ENCODE assay signal across 24 cellular contexts in genomic region chr4:166279261-166279660, GRCh38.
"Had no signal": no experiment of that assay in that cellular context is flagged by ENCODE, and none has a peak within 500 bp of the region (broad histone marks: within the 10 kb centered on the region; RNA-seq: fewer than 3 reads in every experiment).

No MANE protein-coding gene starts in this region.

- H3K4me3 ChIP-seq: breast epithelium, heart left ventricle, spleen, suprapubic skin, tibial artery, upper lobe of right lung had no signal

- H3K27me3 ChIP-seq: heart left ventricle, spleen, suprapubic skin, tibial artery, upper lobe of right lung had no signal

- DNase-seq: activated CD4-positive, alpha-beta memory T cell treated with anti-CD3 and anti-CD28 coated beads for 36 hours; activated CD4-positive, alpha-beta T cell treated with anti-CD3 and anti-CD28 coated beads, Interleukin-2, amount 10 ng/mL, durations not matched to agents 24 days and 14 days; activated CD8-positive, alpha-beta memory T cell treated with anti-CD3 and anti-CD28 coated beads, Interleukin-2, amount 50 U/mL, for 48 hours; activated gamma-delta T cell treated with Interleukin-2 at 50 U/mL for 16 hours; activated naive CD4-positive, alpha-beta T cell treated with anti-CD3 and anti-CD28 coated beads, Interleukin-2, amount 50 U/mL, for 16 hours; activated T-cell treated with anti-CD3 and anti-CD28 coated beads, Interleukin-2, amount 50 U/mL, for 24 hours; amygdala; central memory CD4-positive, alpha-beta T cell; heart left ventricle; hypothalamus; immature natural killer cell; naive thymus-derived CD8-positive, alpha-beta T cell; posterior cingulate gyrus; right cardiac atrium; spleen; stimulated activated naive CD4-positive, alpha-beta T cell; T-helper 9 cell; tibial artery; upper lobe of right lung; WERI-Rb-1 had no signal

- H3K9me3 ChIP-seq: breast epithelium, heart left ventricle, spleen, suprapubic skin, tibial artery, upper lobe of right lung had no signal

- H3K27me3 Mint-ChIP-seq: activated CD4-positive, alpha-beta memory T cell treated with anti-CD3 and anti-CD28 coated beads for 36 hours; activated CD4-positive, alpha-beta T cell treated with anti-CD3 and anti-CD28 coated beads, Interleukin-2, amount 10 ng/mL, durations not matched to agents 24 days and 14 days; activated T-cell treated with anti-CD3 and anti-CD28 coated beads, Interleukin-2, amount 50 U/mL, for 24 hours; memory B cell; naive thymus-derived CD8-positive, alpha-beta T cell had no signal

- H3K36me3 Mint-ChIP-seq: activated CD4-positive, alpha-beta memory T cell treated with anti-CD3 and anti-CD28 coated beads for 36 hours; immature natural killer cell; memory B cell; naive thymus-derived CD8-positive, alpha-beta T cell had no signal

- H3K9me3 Mint-ChIP-seq: activated CD4-positive, alpha-beta T cell treated with anti-CD3 and anti-CD28 coated beads, Interleukin-2, amount 10 ng/mL, durations not matched to agents 24 days and 14 days; activated T-cell treated with anti-CD3 and anti-CD28 coated beads, Interleukin-2, amount 50 U/mL, for 24 hours had no signal

- H3K4me3 Mint-ChIP-seq: activated CD4-positive, alpha-beta memory T cell treated with anti-CD3 and anti-CD28 coated beads for 36 hours; activated CD4-positive, alpha-beta T cell treated with anti-CD3 and anti-CD28 coated beads, Interleukin-2, amount 10 ng/mL, durations not matched to agents 24 days and 14 days; activated T-cell treated with anti-CD3 and anti-CD28 coated beads, Interleukin-2, amount 50 U/mL, for 24 hours; immature natural killer cell; memory B cell; naive thymus-derived CD8-positive, alpha-beta T cell had no signal

- H3K36me3 ChIP-seq: breast epithelium, heart left ventricle, spleen, suprapubic skin, tibial artery, upper lobe of right lung, WERI-Rb-1 had no signal

- H3K27ac ChIP-seq: breast epithelium, heart left ventricle, spleen, suprapubic skin, tibial artery, upper lobe of right lung, WERI-Rb-1 had no signal

- H3K4me1 Mint-ChIP-seq: activated CD4-positive, alpha-beta T cell treated with anti-CD3 and anti-CD28 coated beads, Interleukin-2, amount 10 ng/mL, durations not matched to agents 24 days and 14 days; memory B cell; naive thymus-derived CD8-positive, alpha-beta T cell had no signal

- H3K27ac Mint-ChIP-seq: activated CD4-positive, alpha-beta memory T cell treated with anti-CD3 and anti-CD28 coated beads for 36 hours; activated CD4-positive, alpha-beta T cell treated with anti-CD3 and anti-CD28 coated beads, Interleukin-2, amount 10 ng/mL, durations not matched to agents 24 days and 14 days; activated T-cell treated with anti-CD3 and anti-CD28 coated beads, Interleukin-2, amount 50 U/mL, for 24 hours; immature natural killer cell; memory B cell; naive thymus-derived CD8-positive, alpha-beta T cell had no signal

- H3K4me1 ChIP-seq: breast epithelium, heart left ventricle, spleen, suprapubic skin, tibial artery, upper lobe of right lung had no signal

- ATAC-seq: activated CD4-positive, CD25-positive, alpha-beta regulatory T cell treated with anti-CD3 and anti-CD28 coated beads, Interleukin-2, amount 50 U/mL, for 24 hours; heart left ventricle; naive thymus-derived CD8-positive, alpha-beta T cell; right cardiac atrium; upper lobe of right lung had no signal
